Comparison of ENCODE assay signal across 1 cellular context in genomic region chr18:48893559-48894265, GRCh38.
TF ChIP-seq lines count a peak whose summit lies in the region.

No MANE protein-coding gene starts in this region.

TF ChIP-seq in Ishikawa, 13 proteins besides CTCF, POLR2A, EP300 and RAD21:
- TF ChIP-seq MAX (IDR thresholded peaks at IDR 0.05), result peak; percentile 37; the same call in 1 of the 2 replicates
- TF ChIP-seq FOXM1 (IDR thresholded peaks at IDR 0.05; ENCODE audit: borderline replicate concordance, low read depth), result no peak
TF ChIP-seq in Ishikawa: peak in this region for 1.
